ENCODE assay signal across 8 cellular contexts in genomic region chr12:108731105-108731865, GRCh38. TPM values are rescaled to one million over a fixed set of nuclear protein-coding genes. Genes with fewer than 3 reads are reported as not detected.
DNase-seq lines count a peak whose midpoint lies in the region; ATAC-seq and TF ChIP-seq lines count a peak whose summit lies in the region.

TSS of gene CORO1C (minus strand) at chr12:108731518. CDS start at chr12:108701318, 30,200 bp downstream.

- H3K36me3 ChIP-seq in esophagus muscularis mucosa, result no peaks in the 10 kb centered on the region

- no peak for TF ChIP-seq EP300 in esophagus muscularis mucosa (IDR thresholded peaks at IDR 0.05)

- peak; percentile 92 to 95 (median 93) for TF ChIP-seq CTCF in esophagus muscularis mucosa (IDR thresholded peaks at IDR 0.05)

- H3K4me3 ChIP-seq in Jurkat, Clone E6-1 (ENCODE audit: low read length), result peak within 1 kb of the TSS; percentile 76
- peak within 1 kb of the TSS; percentile 83 to 95 (median 92) for H3K4me3 ChIP-seq in esophagus muscularis mucosa

- H3K27me3 ChIP-seq in esophagus muscularis mucosa, result no peaks in the 10 kb centered on the region

- ATAC-seq in GM21619 (IDR thresholded peaks at IDR 0.05; ENCODE audit: unreplicated experiment), result peak; percentile 60

- peak; percentile 97 for DNase-seq in DMS53 treated with DMSO at 0.1 percent for 48 hours (lab: John Stamatoyannopoulos, UW; ENCODE audit: unreplicated experiment)
- peak; percentile 90 for DNase-seq in Jurkat, Clone E6-1 (ENCODE audit: low read depth, low spot score)
- peak; percentile 98 for DNase-seq in activated T-cell treated with anti-CD3 and anti-CD28 coated beads, Interleukin-2, amount 50 U/mL, for 48 hours
- peak; percentile 99 for DNase-seq in esophagus muscularis mucosa (ENCODE audit: extremely low spot score)
- DNase-seq in myocyte (ENCODE audit: low read depth), result peak; percentile 97
- peak; percentile 88 to 92 for DNase-seq in stimulated activated CD8-positive, alpha-beta memory T cell treated with anti-CD3 and anti-CD28 coated beads, Interleukin-7, amount 100 ng/mL, for 48 hours (ENCODE audit: extremely low read depth in 1 of 2, low read depth in 1 of 2)

- no peaks in the 10 kb centered on the region for H3K9me3 ChIP-seq in esophagus muscularis mucosa

- peak within 1 kb of the TSS; percentile 99 to 100 (median 99) for H3K27ac ChIP-seq in esophagus muscularis mucosa (replicated peaks in 1 of 4)

- intact Hi-C loops in esophagus muscularis mucosa (cut with DNase I), result loop anchor here (2.0 to 5.0 kb wide), 4 partner anchors 39 to 121 kb away; no protein-coding TSS in a partner anchor

- peak; percentile 94 for TF ChIP-seq POLR2A in esophagus muscularis mucosa (IDR thresholded peaks at IDR 0.05; ENCODE audit: low read depth)

- peaks cover 22 to 54% (median 45%) of the 10 kb centered on the region in 4 donors for H3K4me1 ChIP-seq in esophagus muscularis mucosa

- WGBS in esophagus muscularis mucosa, result under 1% methylated on average over 21 of the region's 85 CpGs

TF ChIP-seq in PFSK-1, 5 proteins besides CTCF, POLR2A, EP300 and RAD21:
- TF ChIP-seq POLR2AphosphoS5 (IDR thresholded peaks at IDR 0.05; ENCODE audit: low read depth, low read length) (peak; percentile 49; the same call in 1 of the 2 replicates), FOXP2 (optimal IDR thresholded peaks at IDR 0.05; ENCODE audit: borderline replicate concordance, extremely low read depth, extremely low read length, insufficient read depth) (peak; percentile 97), REST (IDR thresholded peaks at IDR 0.05; ENCODE audit: insufficient read depth in 1 of 2, low read depth in 2 of 2, low read length in 2 of 2) (peak; percentile 51 to 60; a peak in 2 of 4 replicates), TAF1 (IDR thresholded peaks at IDR 0.05; ENCODE audit: borderline replicate concordance, insufficient read depth, low read length) (peak; percentile 94), SIN3A (IDR thresholded peaks at IDR 0.05; ENCODE audit: borderline replicate concordance, insufficient read depth, low read length) (peak; percentile 88; the same call in 1 of the 2 replicates)

RNA-seq across cellular contexts. Expression of gene CORO1C, which starts in this region (rescaled TPM):
- 87.2 TPM for polyA plus RNA-seq in Jurkat, Clone E6-1 (2012; ENCODE audit: insufficient read depth, insufficient read length)
- polyA plus RNA-seq in PFSK-1 (2012; ENCODE audit: insufficient read length, low read depth), result 53.9 TPM
- total RNA-seq in esophagus muscularis mucosa, result 100 to 1,000 TPM; 221 to 441 (median 315) TPM
- 80.3 and 85.3 TPM in 2 replicates for total RNA-seq in myocyte
- polyA plus RNA-seq in myocyte (2012), result 117 TPM

Comparison
In these comparisons a context has a peak if more than half of its experiments do, and no peak if none do; other contexts are left out.
1. Peak in every context shown above with its lines: DNase-seq, ATAC-seq, H3K4me3 ChIP-seq and H3K27ac ChIP-seq.